2 cellular contexts compared by ENCODE assay signal in genomic region chr17:5437721-5438317, GRCh38.
TF ChIP-seq lines count a peak whose summit lies in the region.

No MANE protein-coding gene starts in this region.

TF ChIP-seq in HCT116, 20 proteins besides CTCF, POLR2A, EP300 and RAD21 (continued from another document):
- TF ChIP-seq REST (IDR thresholded peaks at IDR 0.05; ENCODE audit: low read depth) (no peak), POLR2AphosphoS5 (IDR thresholded peaks at IDR 0.05; ENCODE audit: low read depth, low read length) (no peak)

TF ChIP-seq in WTC11, 78 proteins besides CTCF, POLR2A, EP300 and RAD21 (continued from another document):
- TF ChIP-seq, protein P1, sequence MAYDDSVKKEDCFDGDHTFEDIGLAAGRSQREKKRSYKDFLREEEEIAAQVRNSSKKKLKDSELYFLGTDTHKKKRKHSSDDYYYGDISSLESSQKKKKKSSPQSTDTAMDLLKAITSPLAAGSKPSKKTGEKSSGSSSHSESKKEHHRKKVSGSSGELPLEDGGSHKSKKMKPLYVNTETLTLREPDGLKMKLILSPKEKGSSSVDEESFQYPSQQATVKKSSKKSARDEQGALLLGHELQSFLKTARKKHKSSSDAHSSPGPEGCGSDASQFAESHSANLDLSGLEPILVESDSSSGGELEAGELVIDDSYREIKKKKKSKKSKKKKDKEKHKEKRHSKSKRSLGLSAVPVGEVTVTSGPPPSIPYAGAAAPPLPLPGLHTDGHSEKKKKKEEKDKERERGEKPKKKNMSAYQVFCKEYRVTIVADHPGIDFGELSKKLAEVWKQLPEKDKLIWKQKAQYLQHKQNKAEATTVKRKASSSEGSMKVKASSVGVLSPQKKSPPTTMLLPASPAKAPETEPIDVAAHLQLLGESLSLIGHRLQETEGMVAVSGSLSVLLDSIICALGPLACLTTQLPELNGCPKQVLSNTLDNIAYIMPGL (CRISPR knock-in tag; IDR thresholded peaks at IDR 0.05) = no peak
- TF ChIP-seq ATF1 (CRISPR knock-in tag; IDR thresholded peaks at IDR 0.05) (no peak), ZNF671 (CRISPR knock-in tag; IDR thresholded peaks at IDR 0.05) (no peak), PRDM15 (CRISPR knock-in tag; IDR thresholded peaks at IDR 0.05) (no peak), HMGA2 (CRISPR knock-in tag; IDR thresholded peaks at IDR 0.05) (no peak), JAZF1 (CRISPR knock-in tag; IDR thresholded peaks at IDR 0.05) (no peak), SMAD4 (CRISPR knock-in tag; IDR thresholded peaks at IDR 0.05) (no peak), GRHL2 (CRISPR knock-in tag; IDR thresholded peaks at IDR 0.05; ENCODE audit: insufficient replicate concordance, severe bottlenecking) (no peak)
- TF ChIP-seq, protein P2, sequence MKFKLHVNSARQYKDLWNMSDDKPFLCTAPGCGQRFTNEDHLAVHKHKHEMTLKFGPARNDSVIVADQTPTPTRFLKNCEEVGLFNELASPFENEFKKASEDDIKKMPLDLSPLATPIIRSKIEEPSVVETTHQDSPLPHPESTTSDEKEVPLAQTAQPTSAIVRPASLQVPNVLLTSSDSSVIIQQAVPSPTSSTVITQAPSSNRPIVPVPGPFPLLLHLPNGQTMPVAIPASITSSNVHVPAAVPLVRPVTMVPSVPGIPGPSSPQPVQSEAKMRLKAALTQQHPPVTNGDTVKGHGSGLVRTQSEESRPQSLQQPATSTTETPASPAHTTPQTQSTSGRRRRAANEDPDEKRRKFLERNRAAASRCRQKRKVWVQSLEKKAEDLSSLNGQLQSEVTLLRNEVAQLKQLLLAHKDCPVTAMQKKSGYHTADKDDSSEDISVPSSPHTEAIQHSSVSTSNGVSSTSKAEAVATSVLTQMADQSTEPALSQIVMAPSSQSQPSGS (CRISPR knock-in tag; IDR thresholded peaks at IDR 0.05; ENCODE audit: borderline replicate concordance, low read depth) = no peak
- TF ChIP-seq, protein P3, sequence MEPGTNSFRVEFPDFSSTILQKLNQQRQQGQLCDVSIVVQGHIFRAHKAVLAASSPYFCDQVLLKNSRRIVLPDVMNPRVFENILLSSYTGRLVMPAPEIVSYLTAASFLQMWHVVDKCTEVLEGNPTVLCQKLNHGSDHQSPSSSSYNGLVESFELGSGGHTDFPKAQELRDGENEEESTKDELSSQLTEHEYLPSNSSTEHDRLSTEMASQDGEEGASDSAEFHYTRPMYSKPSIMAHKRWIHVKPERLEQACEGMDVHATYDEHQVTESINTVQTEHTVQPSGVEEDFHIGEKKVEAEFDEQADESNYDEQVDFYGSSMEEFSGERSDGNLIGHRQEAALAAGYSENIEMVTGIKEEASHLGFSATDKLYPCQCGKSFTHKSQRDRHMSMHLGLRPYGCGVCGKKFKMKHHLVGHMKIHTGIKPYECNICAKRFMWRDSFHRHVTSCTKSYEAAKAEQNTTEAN (CRISPR knock-in tag; IDR thresholded peaks at IDR 0.05) = no peak
- TF ChIP-seq, protein P4, sequence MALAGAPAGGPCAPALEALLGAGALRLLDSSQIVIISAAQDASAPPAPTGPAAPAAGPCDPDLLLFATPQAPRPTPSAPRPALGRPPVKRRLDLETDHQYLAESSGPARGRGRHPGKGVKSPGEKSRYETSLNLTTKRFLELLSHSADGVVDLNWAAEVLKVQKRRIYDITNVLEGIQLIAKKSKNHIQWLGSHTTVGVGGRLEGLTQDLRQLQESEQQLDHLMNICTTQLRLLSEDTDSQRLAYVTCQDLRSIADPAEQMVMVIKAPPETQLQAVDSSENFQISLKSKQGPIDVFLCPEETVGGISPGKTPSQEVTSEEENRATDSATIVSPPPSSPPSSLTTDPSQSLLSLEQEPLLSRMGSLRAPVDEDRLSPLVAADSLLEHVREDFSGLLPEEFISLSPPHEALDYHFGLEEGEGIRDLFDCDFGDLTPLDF (CRISPR knock-in tag; IDR thresholded peaks at IDR 0.05) = no peak
TF ChIP-seq in WTC11: peak in this region for 0.
